In genomic region chr11:60775420-60775961, GRCh38 we compare ENCODE assay signal across 8 cellular contexts. TPM values are rescaled to one million over a fixed set of nuclear protein-coding genes. Genes with fewer than 3 reads are reported as not detected.
A peak's percentile ranks its signal among the peaks of the same experiment; 100 is the strongest.
DNase-seq lines count a peak whose midpoint lies in the region; ATAC-seq and TF ChIP-seq lines count a peak whose summit lies in the region.

No MANE protein-coding gene starts in this region.

- H3K27me3 ChIP-seq in heart right ventricle: peaks cover 0 to 15% (median 3%) of the 10 kb centered on the region in 7 donors

- intact Hi-C loops in heart right ventricle (cut with DNase I): loop anchor here in 9 of 10 donors (5.0 to 10.0 kb wide), 8 partner anchors 52 to 412 kb away; no protein-coding TSS in a partner anchor

- H3K4me3 ChIP-seq in heart right ventricle (peak overlapping the region in 1 of 10 donors; percentile 12), retinal pigment epithelial cell (ENCODE audit: low read length) (no peak overlapping the region)

- H3K9me3 ChIP-seq in heart right ventricle: no peaks in the 10 kb centered on the region

- WGBS in heart right ventricle, 2 donors: 10% methylated on average over 15 of the region's 15 CpGs

- H3K4me3 Mint-ChIP-seq in activated naive CD8-positive, alpha-beta T cell treated with anti-CD3 and anti-CD28 coated beads for 36 hours: no peak overlapping the region

- H3K4me1 Mint-ChIP-seq in activated naive CD8-positive, alpha-beta T cell treated with anti-CD3 and anti-CD28 coated beads for 36 hours: peaks cover 3% of the 10 kb centered on the region

- H3K27ac ChIP-seq in heart right ventricle: peak overlapping the region in 6 of 10 donors; percentile 4 to 59 (median 34)

- peak; percentile 64 for ATAC-seq in HG02571 (IDR thresholded peaks at IDR 0.05; ENCODE audit: unreplicated experiment)
- ATAC-seq in heart right ventricle: peak; percentile 82 to 92 (median 88)
- no peak for ATAC-seq in HG03521 (IDR thresholded peaks at IDR 0.05; ENCODE audit: unreplicated experiment)

- DNase-seq in NCI-H1105 (lab: John Stamatoyannopoulos, UW): peak; percentile 87
- peak; percentile 88 for DNase-seq in SKM-1 treated with dmso at 0.1 percent for 144 hours (lab: John Stamatoyannopoulos, UW; ENCODE audit: unreplicated experiment)
- DNase-seq in activated naive CD8-positive, alpha-beta T cell treated with anti-CD3 and anti-CD28 coated beads for 36 hours: peak; percentile 77
- DNase-seq in heart right ventricle: peak; percentile 60 to 89
- DNase-seq in retinal pigment epithelial cell (ENCODE audit: low read depth): peak; percentile 49

- no peaks in the 10 kb centered on the region for H3K27me3 Mint-ChIP-seq in activated naive CD8-positive, alpha-beta T cell treated with anti-CD3 and anti-CD28 coated beads for 36 hours

- peak; percentile 39 for TF ChIP-seq CTCF in GM12801 (IDR thresholded peaks at IDR 0.05; ENCODE audit: extremely low read depth, insufficient read length)
- TF ChIP-seq CTCF in heart right ventricle (IDR thresholded peaks at IDR 0.05): peak; percentile 87 to 96 (median 93)
- TF ChIP-seq CTCF in retinal pigment epithelial cell (conservative IDR thresholded peaks at IDR 0.05; ENCODE audit: low read depth, low read length): peak; percentile 97

- peaks cover 4 to 33% (median 18%) of the 10 kb centered on the region in 9 donors for H3K4me1 ChIP-seq in heart right ventricle

- no peak overlapping the region for H3K27ac Mint-ChIP-seq in activated naive CD8-positive, alpha-beta T cell treated with anti-CD3 and anti-CD28 coated beads for 36 hours

- no peaks in the 10 kb centered on the region for H3K36me3 ChIP-seq in heart right ventricle

- no peaks in the 10 kb centered on the region for H3K36me3 Mint-ChIP-seq in activated naive CD8-positive, alpha-beta T cell treated with anti-CD3 and anti-CD28 coated beads for 36 hours

- H3K9me3 Mint-ChIP-seq in activated naive CD8-positive, alpha-beta T cell treated with anti-CD3 and anti-CD28 coated beads for 36 hours: no peaks in the 10 kb centered on the region

RNA-seq across cellular contexts. Expression of gene MS4A10, which starts 9.6 kb away (rescaled TPM):
- not detected for total RNA-seq in activated naive CD8-positive, alpha-beta T cell treated with anti-CD3 and anti-CD28 coated beads for 36 hours
- total RNA-seq in heart right ventricle: not detected
- polyA plus RNA-seq in heart right ventricle: not detected

RNA-seq across cellular contexts. Expression of gene MS4A15, which starts 18.8 kb away (rescaled TPM):
- not detected for total RNA-seq in activated naive CD8-positive, alpha-beta T cell treated with anti-CD3 and anti-CD28 coated beads for 36 hours
- total RNA-seq in heart right ventricle: not detected
- not detected for polyA plus RNA-seq in heart right ventricle

RNA-seq across cellular contexts. Expression of gene MS4A18, which starts 51.0 kb away (rescaled TPM):
- total RNA-seq in activated naive CD8-positive, alpha-beta T cell treated with anti-CD3 and anti-CD28 coated beads for 36 hours: not detected
- total RNA-seq in heart right ventricle: not detected
- polyA plus RNA-seq in heart right ventricle: not detected

Comparison
In these comparisons a context has a peak if more than half of its experiments do, and no peak if none do; other contexts are left out.
1. CTCF ChIP-seq: peak in every context shown above with its lines; median percentile 97 in retinal pigment epithelial cell; 93 in heart right ventricle; 39 in GM12801.